Comparison of ENCODE assay signal across 8 cellular contexts in the genomic region with DNA sequence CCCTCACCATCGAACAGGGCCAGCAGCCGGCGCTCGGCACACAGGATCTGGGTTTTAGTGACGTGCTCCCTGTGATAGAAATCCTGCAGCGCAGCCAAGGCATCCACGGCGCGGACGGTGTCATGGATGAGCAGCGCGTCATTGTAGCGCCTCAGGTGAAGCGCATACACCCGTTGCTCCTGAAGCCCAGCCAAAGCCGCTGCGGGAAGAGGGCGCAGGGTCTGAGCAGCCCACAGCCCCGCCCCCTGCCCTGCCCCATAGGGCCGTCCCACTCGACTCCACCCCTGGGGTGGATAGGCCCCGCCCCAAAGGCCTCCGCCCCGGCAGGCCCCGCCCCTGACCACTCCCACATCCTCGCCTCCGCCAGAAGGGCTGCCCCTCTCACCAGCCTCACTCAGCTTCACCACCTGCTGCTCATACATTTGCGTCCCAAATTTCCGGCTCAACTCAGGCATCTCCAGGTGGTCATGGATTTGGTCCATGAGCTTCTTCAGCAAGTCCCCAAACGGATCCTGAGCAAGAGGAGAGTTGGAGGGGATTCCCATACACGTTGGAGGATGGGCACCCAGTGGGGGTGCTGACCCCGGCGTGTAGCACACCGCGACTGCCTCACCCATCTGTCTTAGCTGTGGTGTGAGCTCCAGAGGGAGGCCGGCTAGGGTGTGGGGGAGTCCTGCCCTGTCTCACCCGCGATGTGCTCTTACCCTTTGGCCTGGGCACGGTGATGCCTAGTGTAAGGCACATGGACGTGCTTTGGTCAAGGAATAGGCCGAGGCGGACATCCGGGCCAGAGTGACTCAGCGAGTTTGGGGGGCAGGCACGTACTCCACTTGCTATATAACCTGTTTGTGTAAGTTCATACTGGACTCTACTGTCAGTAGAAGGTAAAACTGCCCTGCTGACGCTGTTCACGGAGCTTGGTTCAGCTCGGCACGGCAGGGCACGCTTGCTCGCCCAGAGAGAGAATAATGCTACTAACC. TPM values are rescaled to one million over a fixed set of nuclear protein-coding genes. Genes with fewer than 3 reads are reported as not detected.
DNase-seq lines count a peak whose midpoint lies in the region; ATAC-seq and TF ChIP-seq lines count a peak whose summit lies in the region.

No MANE protein-coding gene starts in this region.

- no peaks in the 10 kb centered on the region for H3K9me3 Mint-ChIP-seq in IgD-negative memory B cell

- TF ChIP-seq POLR2A in sigmoid colon (IDR thresholded peaks at IDR 0.05), result no peak

- peak overlapping the region; percentile 57 to 91 (median 80) for H3K4me3 Mint-ChIP-seq in IgD-negative memory B cell

- intact Hi-C loops in left ventricle myocardium superior (cut with micrococcal nuclease), result no loop called here
- intact Hi-C loops in sigmoid colon (cut with DNase I), result no loop called here

- H3K27me3 Mint-ChIP-seq in IgD-negative memory B cell, result no peaks in the 10 kb centered on the region

- no peak overlapping the region for H3K27ac ChIP-seq in BLaER1
- H3K27ac ChIP-seq in sigmoid colon, result no peak overlapping the region

- no peaks in the 10 kb centered on the region for H3K9me3 ChIP-seq in BLaER1
- H3K9me3 ChIP-seq in sigmoid colon, result no peaks in the 10 kb centered on the region

- ATAC-seq in left ventricle myocardium superior, result peak; percentile 79

- H3K9ac ChIP-seq in BLaER1, result no peak overlapping the region

- peak overlapping the region in 2 of 3 donors; percentile 47 to 67 for H3K27ac Mint-ChIP-seq in IgD-negative memory B cell

- peak overlapping the region; percentile 47; the same call in 1 of the 2 replicates for H3K4me3 ChIP-seq in BLaER1
- peak overlapping the region in 3 of 4 donors; percentile 9 to 29 (median 29) for H3K4me3 ChIP-seq in sigmoid colon

- peaks cover 15% of the 10 kb centered on the region for H3K36me3 Mint-ChIP-seq in IgD-negative memory B cell

- peaks cover 8% of the 10 kb centered on the region; the same call in 1 of the 2 replicates for H3K36me3 ChIP-seq in BLaER1
- H3K36me3 ChIP-seq in sigmoid colon, result peaks cover 0 to 24% (median 6%) of the 10 kb centered on the region in 4 donors

- no peaks in the 10 kb centered on the region for H3K27me3 ChIP-seq in BLaER1
- no peaks in the 10 kb centered on the region for H3K27me3 ChIP-seq in sigmoid colon

- 43 to 49% methylated on average over 51 of the region's 51 CpGs for WGBS in sigmoid colon, 2 donors

- DNase-seq in GM20000 (ENCODE audit: low spot score), result peak; percentile 97
- peak; percentile 78 for DNase-seq in SHP77 treated with DMSO at 0.1 percent for 48 hours (lab: John Stamatoyannopoulos, UW)
- DNase-seq in activated naive CD4-positive, alpha-beta T cell (lab: John Stamatoyannopoulos, UW), result peak; percentile 62 to 95 (median 89)
- DNase-seq in left ventricle myocardium superior, result peak; percentile 82
- peak; percentile 84 for DNase-seq in sigmoid colon
- DNase-seq in T1000 (lab: John Stamatoyannopoulos, UW), result no peak

- H3K4me1 Mint-ChIP-seq in IgD-negative memory B cell, result peaks cover 16 to 19% (median 16%) of the 10 kb centered on the region in 3 donors

- H3K4me1 ChIP-seq in BLaER1 (peaks cover 43% of the 10 kb centered on the region), sigmoid colon (peaks cover 0 to 25% (median 20%) of the 10 kb centered on the region in 4 donors)

- no peak for TF ChIP-seq CTCF in GM20000 (IDR thresholded peaks at IDR 0.05; ENCODE audit: extremely low read depth, missing control alignments)
- TF ChIP-seq CTCF in sigmoid colon (IDR thresholded peaks at IDR 0.05), result no peak

- no peak for TF ChIP-seq EP300 in sigmoid colon (IDR thresholded peaks at IDR 0.05)

- H3K4me2 ChIP-seq in BLaER1, result peak overlapping the region; percentile 78

- H4K20me1 ChIP-seq in BLaER1, result no peaks in the 10 kb centered on the region

RNA-seq across cellular contexts. Expression of gene DHX58, which starts 4.6 kb away (rescaled TPM):
- polyA plus RNA-seq in IgD-negative memory B cell, result 13.3 TPM
- total RNA-seq in left ventricle myocardium superior, result 3.8 TPM
- 10 to 100 TPM in 3 of 4 donors, 1 to 10 TPM in 1; 8.9 to 16.3 (median 14.6) TPM for total RNA-seq in sigmoid colon
- 10 to 100 TPM in 1 of 3 donors, 1 to 10 TPM in 2; 4.4 to 19.0 (median 6.6) TPM for polyA plus RNA-seq in sigmoid colon

RNA-seq across cellular contexts. Expression of gene ZNF385C, which starts 9.6 kb away (rescaled TPM):
- 0.09 TPM for polyA plus RNA-seq in IgD-negative memory B cell
- total RNA-seq in left ventricle myocardium superior, result 0.20 TPM
- under 1 TPM in 1 of 4 donors, not detected in 3; 0.33 TPM for total RNA-seq in sigmoid colon
- polyA plus RNA-seq in sigmoid colon, result under 1 TPM in 2 of 3 donors, not detected in 1; 0.42 to 0.60 TPM

RNA-seq across cellular contexts. Expression of gene KAT2A, which starts 13.3 kb away (rescaled TPM):
- 26.7 TPM for polyA plus RNA-seq in IgD-negative memory B cell
- total RNA-seq in left ventricle myocardium superior, result 26.1 TPM
- 10 to 100 TPM; 20.0 to 95.8 (median 26.0) TPM for total RNA-seq in sigmoid colon
- 10 to 100 TPM in 1 of 3 donors, 1 to 10 TPM in 2; 6.9 to 45.2 (median 9.6) TPM for polyA plus RNA-seq in sigmoid colon

RNA-seq across cellular contexts. Expression of gene HSPB9, which starts 14.7 kb away (rescaled TPM):
- polyA plus RNA-seq in IgD-negative memory B cell, result 0.15 TPM
- 0.12 TPM for total RNA-seq in left ventricle myocardium superior
- total RNA-seq in sigmoid colon, result under 1 TPM in 3 of 4 donors, not detected in 1; 0.27 to 0.83 (median 0.49) TPM
- polyA plus RNA-seq in sigmoid colon, result under 1 TPM in 1 of 3 donors, not detected in 2; 0.10 TPM

RNA-seq across cellular contexts. Expression of gene RAB5C, which starts 46.9 kb away (rescaled TPM):
- polyA plus RNA-seq in IgD-negative memory B cell, result 86.8 TPM
- 47.1 TPM for total RNA-seq in left ventricle myocardium superior
- 100 to 1,000 TPM in 2 of 4 donors, 10 to 100 TPM in 2; 75.9 to 104 (median 93.1) TPM for total RNA-seq in sigmoid colon
- polyA plus RNA-seq in sigmoid colon, result 100 to 1,000 TPM; 182 to 303 (median 213) TPM
